15 cellular contexts compared by ENCODE assay signal in genomic region chr19:14197882-14198281, GRCh38. TPM values are rescaled to one million over a fixed set of nuclear protein-coding genes. Genes with fewer than 3 reads are reported as not detected.
DNase-seq lines count a peak whose midpoint lies in the region; ATAC-seq, FAIRE-seq and TF ChIP-seq lines count a peak whose summit lies in the region.
"Had no signal": no experiment of that assay in that cellular context is flagged by ENCODE, and none has a peak within 500 bp of the region (broad histone marks: within the 10 kb centered on the region; RNA-seq: fewer than 3 reads in every experiment).

No MANE protein-coding gene starts in this region.

- peaks cover 2% of the 10 kb centered on the region for H3K27me3 ChIP-seq in astrocyte (ENCODE audit: insufficient read depth, low read length)
- H3K27me3 ChIP-seq in left lung = no peaks in the 10 kb centered on the region
- H3K27me3 ChIP-seq in foreskin keratinocyte = no peaks in the 10 kb centered on the region
- H3K27me3 ChIP-seq: BLaER1 treated with 17β-estradiol and CSF1 and Interleukin-3, amounts not matched to agents 10 nM and 100 nM had no signal

- no peak overlapping the region for H2AFZ ChIP-seq in astrocyte (ENCODE audit: low read depth, low read length)

- H3K9ac ChIP-seq in astrocyte (ENCODE audit: low read length) = no peak overlapping the region
- H3K9ac ChIP-seq in kidney (ENCODE audit: low read length in 2 of 2) = no peak overlapping the region
- H3K9ac ChIP-seq: BLaER1 treated with 17β-estradiol and CSF1 and Interleukin-3, amounts not matched to agents 10 nM and 100 nM had no signal

- H3K27ac ChIP-seq in astrocyte (ENCODE audit: low read depth, low read length) (no peak overlapping the region), kidney (ENCODE audit: low read depth in 2 of 2, low read length in 2 of 2) (no peak overlapping the region), left lung (no peak overlapping the region), foreskin keratinocyte (no peak overlapping the region)
- H3K27ac ChIP-seq: HL-60 had no signal

- H3K4me3 Mint-ChIP-seq in natural killer cell treated with Interleukin-12 subunit alpha and Interleukin-12 subunit beta and Interleukin-15 and Interleukin-18, amount 100 ng/mL, for 72 hours = peak overlapping the region; percentile 33
- H3K4me3 Mint-ChIP-seq in natural killer cell = no peak overlapping the region
- no peak overlapping the region for H3K4me3 Mint-ChIP-seq in astrocyte (ENCODE audit: unreplicated experiment)
- H3K4me3 Mint-ChIP-seq: B cell; CD8-positive, alpha-beta T cell had no signal

- no peak for DNase-seq in natural killer cell treated with Interleukin-12 subunit alpha and Interleukin-12 subunit beta and Interleukin-15 and Interleukin-18, amount 100 ng/mL, for 72 hours (ENCODE audit: low spot score)
- DNase-seq in natural killer cell (no peak), astrocyte (ENCODE audit: low read depth) (no peak), kidney (peak; percentile 26), left lung (no peak), foreskin keratinocyte (no peak)
- no peak for DNase-seq in activated CD4-positive, CD25-positive, alpha-beta regulatory T cell treated with anti-CD3 and anti-CD28 coated beads, Interleukin-2, amount 50 U/mL, for 72 hours
- DNase-seq: Calu3; CD8-positive, alpha-beta T cell; DMS79 treated with DMSO at 0.1 percent for 48 hours; H9 had no signal

- H3K79me2 ChIP-seq in astrocyte (ENCODE audit: insufficient read depth, low read length) = no peaks in the 10 kb centered on the region

- H3K36me3 ChIP-seq in astrocyte (ENCODE audit: insufficient read depth, low read length) = no peaks in the 10 kb centered on the region
- no peaks in the 10 kb centered on the region for H3K36me3 ChIP-seq in kidney (ENCODE audit: control insufficient read depth in 1 of 2, insufficient read depth in 2 of 2, low read length in 2 of 2)
- H3K36me3 ChIP-seq in left lung = no peaks in the 10 kb centered on the region
- H3K36me3 ChIP-seq: BLaER1 treated with 17β-estradiol and CSF1 and Interleukin-3, amounts not matched to agents 10 nM and 100 nM had no signal

- no peaks in the 10 kb centered on the region for H3K9me3 Mint-ChIP-seq in natural killer cell treated with Interleukin-12 subunit alpha and Interleukin-12 subunit beta and Interleukin-15 and Interleukin-18, amount 100 ng/mL, for 72 hours
- no peaks in the 10 kb centered on the region for H3K9me3 Mint-ChIP-seq in natural killer cell
- H3K9me3 Mint-ChIP-seq in astrocyte (ENCODE audit: unreplicated experiment) = no peaks in the 10 kb centered on the region
- H3K9me3 Mint-ChIP-seq: CD8-positive, alpha-beta T cell; H9 had no signal

- H3K36me3 Mint-ChIP-seq in natural killer cell treated with Interleukin-12 subunit alpha and Interleukin-12 subunit beta and Interleukin-15 and Interleukin-18, amount 100 ng/mL, for 72 hours = no peaks in the 10 kb centered on the region
- H3K36me3 Mint-ChIP-seq in natural killer cell (no peaks in the 10 kb centered on the region), astrocyte (ENCODE audit: low read depth, unreplicated experiment) (peaks cover 15% of the 10 kb centered on the region)
- H3K36me3 Mint-ChIP-seq: CD8-positive, alpha-beta T cell had no signal

- intact Hi-C loops in natural killer cell (cut with micrococcal nuclease) = loop anchor here (2.0 kb wide), 1 partner anchor 289 kb away; no protein-coding TSS in a partner anchor
- intact Hi-C loops in kidney (cut with DNase I) = no loop called here
- intact Hi-C loops in left lung (cut with DNase I) = loop anchor here in 1 of 2 donors (10.0 kb wide), 1 partner anchor 147 kb away; no protein-coding TSS in a partner anchor

- H3K4me1 ChIP-seq in astrocyte (ENCODE audit: insufficient read depth, low read length) (no peaks in the 10 kb centered on the region), kidney (ENCODE audit: control insufficient read depth in 1 of 2, insufficient read depth in 1 of 2, low read depth in 1 of 2, low read length in 2 of 2) (no peaks in the 10 kb centered on the region), left lung (peaks cover 0 to 2% of the 10 kb centered on the region in 2 donors), foreskin keratinocyte (no peaks in the 10 kb centered on the region)

- H3K9me3 ChIP-seq in astrocyte (ENCODE audit: insufficient read depth, low read depth, low read length) = no peaks in the 10 kb centered on the region
- no peaks in the 10 kb centered on the region for H3K9me3 ChIP-seq in kidney (ENCODE audit: control insufficient read depth in 1 of 2, low read length in 2 of 2)
- H3K9me3 ChIP-seq in left lung = no peaks in the 10 kb centered on the region
- H3K9me3 ChIP-seq: BLaER1 treated with 17β-estradiol and CSF1 and Interleukin-3, amounts not matched to agents 10 nM and 100 nM had no signal

- ATAC-seq in natural killer cell treated with Interleukin-12 subunit alpha and Interleukin-12 subunit beta and Interleukin-15 and Interleukin-18, amount 100 ng/mL, for 72 hours = no peak
- ATAC-seq in natural killer cell (no peak), left lung (no peak), foreskin keratinocyte (no peak)
- ATAC-seq: CD8-positive, alpha-beta T cell had no signal

- FAIRE-seq in astrocyte (lab: Jason Lieb, UNC) (no peak), kidney (lab: Jason Lieb, UNC) (no peak)
- FAIRE-seq: H1 had no signal

- H3K4me3 ChIP-seq in astrocyte (ENCODE audit: insufficient read depth, low read depth, low read length) (no peak overlapping the region), kidney (ENCODE audit: low read length in 2 of 2) (no peak overlapping the region), left lung (no peak overlapping the region)
- H3K4me3 ChIP-seq: BLaER1 treated with 17β-estradiol and CSF1 and Interleukin-3, amounts not matched to agents 10 nM and 100 nM had no signal

- H3K4me2 ChIP-seq in astrocyte (ENCODE audit: low read length) = no peak overlapping the region
- H3K4me2 ChIP-seq: BLaER1 treated with 17β-estradiol and CSF1 and Interleukin-3, amounts not matched to agents 10 nM and 100 nM had no signal

- H4K20me1 ChIP-seq in astrocyte (ENCODE audit: insufficient read depth, low read length) = peaks cover 26% of the 10 kb centered on the region

- H3K4me1 Mint-ChIP-seq in natural killer cell treated with Interleukin-12 subunit alpha and Interleukin-12 subunit beta and Interleukin-15 and Interleukin-18, amount 100 ng/mL, for 72 hours (ENCODE audit: low read depth in 2 of 2) = peaks cover 22 to 25% of the 10 kb centered on the region in 2 donors
- H3K4me1 Mint-ChIP-seq in natural killer cell = peaks cover 21 to 57% of the 10 kb centered on the region in 2 donors
- H3K4me1 Mint-ChIP-seq in astrocyte (ENCODE audit: low read depth, unreplicated experiment) = peaks cover 3% of the 10 kb centered on the region

- peak overlapping the region in 1 of 2 donors; percentile 2 for H3K27ac Mint-ChIP-seq in natural killer cell treated with Interleukin-12 subunit alpha and Interleukin-12 subunit beta and Interleukin-15 and Interleukin-18, amount 100 ng/mL, for 72 hours
- peak overlapping the region in 1 of 2 donors; percentile 69 for H3K27ac Mint-ChIP-seq in natural killer cell
- H3K27ac Mint-ChIP-seq in astrocyte (ENCODE audit: unreplicated experiment) = peak overlapping the region; percentile 69
- H3K27ac Mint-ChIP-seq: B cell; CD8-positive, alpha-beta T cell had no signal

- no peaks in the 10 kb centered on the region for H3K27me3 Mint-ChIP-seq in natural killer cell treated with Interleukin-12 subunit alpha and Interleukin-12 subunit beta and Interleukin-15 and Interleukin-18, amount 100 ng/mL, for 72 hours
- H3K27me3 Mint-ChIP-seq in natural killer cell (ENCODE audit: low read depth in 2 of 2) (no peaks in the 10 kb centered on the region), astrocyte (ENCODE audit: low read depth, unreplicated experiment) (no peaks in the 10 kb centered on the region)

- TF ChIP-seq CTCF in natural killer cell (IDR thresholded peaks at IDR 0.05) = no peak
- TF ChIP-seq CTCF in astrocyte (IDR thresholded peaks at IDR 0.05; ENCODE audit: insufficient read depth, low read depth, low read length) = no peak
- TF ChIP-seq CTCF in kidney (IDR thresholded peaks at IDR 0.05; ENCODE audit: borderline replicate concordance, extremely low read depth, insufficient read depth) = no peak
- no peak for TF ChIP-seq CTCF in left lung (IDR thresholded peaks at IDR 0.05)
- no peak for TF ChIP-seq CTCF in foreskin keratinocyte (conservative IDR thresholded peaks at IDR 0.05)

RNA-seq across cellular contexts. Expression of gene ADGRL1, which starts 8.1 kb away (rescaled TPM):
- 1 to 10 TPM; 6.5 to 8.2 TPM for total RNA-seq in natural killer cell treated with Interleukin-12 subunit alpha and Interleukin-12 subunit beta and Interleukin-15 and Interleukin-18, amount 100 ng/mL, for 72 hours
- total RNA-seq in natural killer cell = 10 to 100 TPM; 47.3 to 54.3 (median 52.7) TPM
- 40.9 and 48.9 TPM in 2 replicates for total RNA-seq in astrocyte
- 30.2 TPM for total RNA-seq in kidney
- polyA plus RNA-seq in kidney (ENCODE audit: insufficient read depth, low read depth, low replicate concordance) = 6.3 TPM
- 10 to 100 TPM; 26.4 to 26.7 TPM for total RNA-seq in left lung
- 4.8 and 10.9 TPM in 2 replicates for total RNA-seq in foreskin keratinocyte
- polyA plus RNA-seq in foreskin keratinocyte = 2.5 and 5.6 TPM in 2 replicates
